7 cellular contexts compared by ENCODE assay signal in genomic region chr16:15143238-15143600, GRCh38. TPM values are rescaled to one million over a fixed set of nuclear protein-coding genes. Genes with fewer than 3 reads are reported as not detected.
DNase-seq lines count a peak whose midpoint lies in the region; ATAC-seq, FAIRE-seq and TF ChIP-seq lines count a peak whose summit lies in the region.
"Not testable (repeated sequence)": the region's sequence is repeated elsewhere in the genome, so short reads cannot be mapped to it uniquely, and the experiment has no call there.

No MANE protein-coding gene starts in this region.

- H3K4me3 ChIP-seq in Panc1 (ENCODE audit: low read depth in 2 of 2, low read length in 2 of 2); endodermal cell (ENCODE audit: low read length); kidney (ENCODE audit: low read length in 2 of 2); stomach; upper lobe of right lung: not testable (repeated sequence)
- H3K4me3 ChIP-seq in heart left ventricle (peak overlapping the region in 4 of 12 donors; percentile 37 to 44 (median 41)), psoas muscle (peak overlapping the region; percentile 58)

- not testable (repeated sequence) for H3K4me3 Mint-ChIP-seq in endodermal cell

- H3K27me3 Mint-ChIP-seq in endodermal cell (ENCODE audit: insufficient read depth), result not testable (repeated sequence)

- intact Hi-C loops in Panc1 (cut with micrococcal nuclease; ENCODE audit: unreplicated experiment); heart left ventricle (cut with DNase I); kidney (cut with DNase I); psoas muscle (cut with DNase I); stomach (cut with DNase I; ENCODE audit: low total_unique reads); upper lobe of right lung (cut with DNase I): not testable (repeated sequence)

- not testable (repeated sequence) for TF ChIP-seq EP300 in stomach (IDR thresholded peaks at IDR 0.05)

- not testable (repeated sequence) for H3K27ac Mint-ChIP-seq in endodermal cell

- H3K9me3 Mint-ChIP-seq in endodermal cell, result not testable (repeated sequence)

- not testable (repeated sequence) for H3K36me3 ChIP-seq in Panc1 (ENCODE audit: control insufficient read depth, insufficient read depth, low read length); endodermal cell (ENCODE audit: control insufficient read depth, insufficient read depth, low read length); heart left ventricle; kidney (ENCODE audit: control insufficient read depth in 1 of 2, insufficient read depth in 2 of 2, low read length in 2 of 2); psoas muscle (ENCODE audit: insufficient read depth in 1 of 2, low read depth in 1 of 2); stomach; upper lobe of right lung

- not testable (repeated sequence) for TF ChIP-seq POLR2A in heart left ventricle (IDR thresholded peaks at IDR 0.05); stomach (IDR thresholded peaks at IDR 0.05)

- not testable (repeated sequence) for DNase-seq in Panc1 (ENCODE audit: low read depth, low spot score); psoas muscle; stomach
- DNase-seq in endodermal cell, result peak; percentile 64
- peak in 1 of 5 donors; percentile 47 for DNase-seq in heart left ventricle
- peak; percentile 56 for DNase-seq in kidney
- DNase-seq in upper lobe of right lung, result peak; percentile 58

- H3K27ac ChIP-seq in Panc1 (ENCODE audit: low read length); endodermal cell (ENCODE audit: low read depth, low read length); kidney (ENCODE audit: low read depth in 2 of 2, low read length in 2 of 2); upper lobe of right lung: not testable (repeated sequence)
- H3K27ac ChIP-seq in heart left ventricle (peak overlapping the region in 9 of 12 donors; percentile 46 to 94 (median 87)), psoas muscle (peak overlapping the region; percentile 93), stomach (peak overlapping the region in 4 of 5 donors; percentile 73 to 92 (median 86))

- H3K4me1 ChIP-seq in Panc1 (ENCODE audit: control insufficient read depth, insufficient read depth, low read length) (peaks cover 25% of the 10 kb centered on the region), heart left ventricle (peaks cover 0 to 69% (median 37%) of the 10 kb centered on the region in 12 donors), psoas muscle (peaks cover 57% of the 10 kb centered on the region), stomach (peaks cover 35 to 75% (median 60%) of the 10 kb centered on the region in 4 donors), upper lobe of right lung (peaks cover 15% of the 10 kb centered on the region)
- H3K4me1 ChIP-seq in endodermal cell (ENCODE audit: control insufficient read depth, insufficient read depth, low read length); kidney (ENCODE audit: control insufficient read depth in 1 of 2, insufficient read depth in 1 of 2, low read depth in 1 of 2, low read length in 2 of 2): not testable (repeated sequence)

- in situ Hi-C loops in Panc1 (cut with HindIII; ENCODE audit: low pct_unique_long_range_greater_than_20kb, low sequenced_read_pairs), result not testable (repeated sequence)

- not testable (repeated sequence) for BruUV-seq in Panc1 (replicated peaks; lab: Mats Ljungman, UMichigan)

- POLR2A ChIA-PET in Panc1 (lab: Charles Lee), result not testable (repeated sequence)

- 83 to 100% methylated on average over 1 to 5 of the region's 15 CpGs for whole genome bisulfite sequencing in endodermal cell (ENCODE audit: insufficient coverage in 1 of 2, insufficient read length in 1 of 2), 2 experiments
- WGBS in heart left ventricle, 4 donors, result 28 to 40% (median 37%) methylated on average over 2 to 13 of the region's 15 CpGs; no CpG with 5 or more reads in 1 of the 4 donors
- 14 to 27% (median 20%) methylated on average over 8 to 10 of the region's 15 CpGs for WGBS in psoas muscle, 3 donors
- WGBS in stomach, 5 donors, result 29 to 41% (median 37%) methylated on average over 9 to 10 of the region's 15 CpGs; no CpG with 5 or more reads in 2 of the 5 donors

- ATAC-seq in Panc1 (peak; percentile 40), heart left ventricle (peak in 3 of 4 donors; percentile 1 to 8 (median 3)), psoas muscle (peak; percentile 3 to 31 (median 9)), upper lobe of right lung (peak; percentile 1)

- H3K27me3 ChIP-seq in Panc1 (ENCODE audit: control insufficient read depth, insufficient read depth, low read length); endodermal cell (ENCODE audit: control insufficient read depth, insufficient read depth, low read length, poor library complexity, severe bottlenecking); heart left ventricle; psoas muscle (ENCODE audit: insufficient read depth in 3 of 3, low read length in 2 of 3); stomach; upper lobe of right lung: not testable (repeated sequence)

- CTCF ChIA-PET in Panc1 (lab: Charles Lee), result not testable (repeated sequence)

- H3K9ac ChIP-seq in endodermal cell (ENCODE audit: extremely low read depth, low read length, poor library complexity, severe bottlenecking); kidney (ENCODE audit: low read length in 2 of 2): not testable (repeated sequence)

- not testable (repeated sequence) for H3K4me1 Mint-ChIP-seq in endodermal cell

- not testable (repeated sequence) for TF ChIP-seq CTCF in Panc1 (IDR thresholded peaks at IDR 0.05); endodermal cell (conservative IDR thresholded peaks at IDR 0.05); heart left ventricle (IDR thresholded peaks at IDR 0.05); kidney (IDR thresholded peaks at IDR 0.05; ENCODE audit: borderline replicate concordance, extremely low read depth, insufficient read depth); psoas muscle (IDR thresholded peaks at IDR 0.05); stomach (IDR thresholded peaks at IDR 0.05); upper lobe of right lung (IDR thresholded peaks at IDR 0.05)

- not testable (repeated sequence) for H3K9me3 ChIP-seq in Panc1 (ENCODE audit: control insufficient read depth, insufficient read depth, low read depth, low read length); endodermal cell (ENCODE audit: control insufficient read depth, low read length); heart left ventricle; kidney (ENCODE audit: control insufficient read depth in 1 of 2, low read length in 2 of 2); psoas muscle; stomach; upper lobe of right lung

- not testable (repeated sequence) for FAIRE-seq in kidney (lab: Jason Lieb, UNC)

- not testable (repeated sequence) for H3K36me3 Mint-ChIP-seq in endodermal cell (ENCODE audit: low read depth)

RNA-seq across cellular contexts. Expression of gene RRN3, which starts 49.1 kb away (rescaled TPM):
- total RNA-seq in Panc1 (2021; ENCODE audit: unreplicated experiment), result 66.0 TPM
- polyA plus RNA-seq in Panc1 (2012; ENCODE audit: insufficient read length), result 42.9 TPM
- total RNA-seq in endodermal cell, result 10 to 100 TPM; 28.6 to 30.6 TPM
- polyA plus RNA-seq in endodermal cell (2013, experiment 1 of 2), result 27.4 TPM
- 25.0 TPM for polyA plus RNA-seq in endodermal cell (2013, experiment 2 of 2)
- 10 to 100 TPM; 16.4 to 28.5 (median 19.2) TPM for total RNA-seq in heart left ventricle
- 10 to 100 TPM in 1 of 2 donors, 1 to 10 TPM in 1; 7.9 to 17.6 TPM for polyA plus RNA-seq in heart left ventricle
- total RNA-seq in kidney, result 24.7 TPM
- 12.3 TPM for polyA plus RNA-seq in kidney (ENCODE audit: insufficient read depth, low read depth, low replicate concordance)
- total RNA-seq in psoas muscle, result 10 to 100 TPM; 30.8 to 54.9 (median 54.4) TPM
- 10 to 100 TPM; 19.9 to 49.5 (median 22.4) TPM for polyA plus RNA-seq in psoas muscle
- 10 to 100 TPM in 4 of 5 donors, 1 to 10 TPM in 1; 7.0 to 60.2 (median 14.3) TPM for total RNA-seq in stomach
- polyA plus RNA-seq in stomach, result 10 to 100 TPM in 1 of 3 donors, 1 to 10 TPM in 2; 8.8 to 14.4 (median 9.9) TPM
- 27.6 TPM for total RNA-seq in upper lobe of right lung
